1 cellular context compared by ENCODE assay signal in the genomic region with DNA sequence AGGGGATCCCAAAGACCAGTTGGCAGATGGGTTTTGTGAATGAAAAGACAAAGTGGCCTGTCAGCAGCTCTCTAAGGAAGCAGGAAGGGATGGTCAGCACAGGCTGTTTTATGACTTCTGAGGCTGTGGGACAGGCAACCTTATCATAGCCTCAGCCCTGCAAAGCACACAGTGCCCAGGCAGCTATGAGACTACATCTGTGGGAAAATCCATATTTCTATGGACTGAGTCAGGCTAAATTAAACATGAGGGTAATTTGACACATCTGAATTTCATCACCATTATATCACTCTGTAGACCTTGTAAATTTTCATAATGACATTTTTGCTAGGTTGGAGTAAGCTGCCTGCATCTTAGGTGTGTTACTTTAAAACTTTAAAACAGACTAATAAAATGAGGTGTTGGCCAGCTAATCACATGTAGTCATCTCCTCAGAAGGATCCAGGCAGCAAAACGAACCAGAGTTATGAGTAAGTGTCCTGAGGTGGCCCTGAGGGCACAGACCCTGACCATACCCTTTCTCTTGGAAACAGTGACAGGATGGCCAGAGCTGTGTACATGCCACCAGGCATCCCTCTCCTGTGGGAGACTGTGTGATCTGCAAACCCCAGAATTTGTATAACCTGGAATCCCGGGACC.
TF ChIP-seq lines count a peak whose summit lies in the region.

No MANE protein-coding gene starts in this region.

TF ChIP-seq in IMR-90, 13 proteins besides CTCF, POLR2A, EP300 and RAD21:
- TF ChIP-seq SMC3 (IDR thresholded peaks at IDR 0.05; ENCODE audit: low read depth, low read length): no peak
- TF ChIP-seq MAFK (IDR thresholded peaks at IDR 0.05; ENCODE audit: low read depth, low read length): no peak
- TF ChIP-seq, protein P1, sequence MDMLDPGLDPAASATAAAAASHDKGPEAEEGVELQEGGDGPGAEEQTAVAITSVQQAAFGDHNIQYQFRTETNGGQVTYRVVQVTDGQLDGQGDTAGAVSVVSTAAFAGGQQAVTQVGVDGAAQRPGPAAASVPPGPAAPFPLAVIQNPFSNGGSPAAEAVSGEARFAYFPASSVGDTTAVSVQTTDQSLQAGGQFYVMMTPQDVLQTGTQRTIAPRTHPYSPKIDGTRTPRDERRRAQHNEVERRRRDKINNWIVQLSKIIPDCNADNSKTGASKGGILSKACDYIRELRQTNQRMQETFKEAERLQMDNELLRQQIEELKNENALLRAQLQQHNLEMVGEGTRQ (IDR thresholded peaks at IDR 0.05; ENCODE audit: low read depth, low read length): no peak
- no peak for TF ChIP-seq FOS (IDR thresholded peaks at IDR 0.05; ENCODE audit: low read depth, low read length)
- TF ChIP-seq MAZ (IDR thresholded peaks at IDR 0.05; ENCODE audit: borderline replicate concordance, low read depth, low read length): no peak
- TF ChIP-seq RCOR1 (IDR thresholded peaks at IDR 0.05; ENCODE audit: insufficient replicate concordance, low read length): no peak
- TF ChIP-seq CEBPB (IDR thresholded peaks at IDR 0.05; ENCODE audit: low read depth, low read length): no peak
- no peak for TF ChIP-seq RFX5 (IDR thresholded peaks at IDR 0.05; ENCODE audit: low read depth, low read length)
- TF ChIP-seq MXI1 (IDR thresholded peaks at IDR 0.05; ENCODE audit: borderline replicate concordance, low read depth, low read length): no peak
- no peak for TF ChIP-seq NFE2L2 (IDR thresholded peaks at IDR 0.05; ENCODE audit: low read depth, low read length)
- no peak for TF ChIP-seq CHD1 (IDR thresholded peaks at IDR 0.05; ENCODE audit: low read depth, low read length)
- no peak for TF ChIP-seq BHLHE40 (IDR thresholded peaks at IDR 0.05; ENCODE audit: low read depth, low read length)
- TF ChIP-seq, protein P2, sequence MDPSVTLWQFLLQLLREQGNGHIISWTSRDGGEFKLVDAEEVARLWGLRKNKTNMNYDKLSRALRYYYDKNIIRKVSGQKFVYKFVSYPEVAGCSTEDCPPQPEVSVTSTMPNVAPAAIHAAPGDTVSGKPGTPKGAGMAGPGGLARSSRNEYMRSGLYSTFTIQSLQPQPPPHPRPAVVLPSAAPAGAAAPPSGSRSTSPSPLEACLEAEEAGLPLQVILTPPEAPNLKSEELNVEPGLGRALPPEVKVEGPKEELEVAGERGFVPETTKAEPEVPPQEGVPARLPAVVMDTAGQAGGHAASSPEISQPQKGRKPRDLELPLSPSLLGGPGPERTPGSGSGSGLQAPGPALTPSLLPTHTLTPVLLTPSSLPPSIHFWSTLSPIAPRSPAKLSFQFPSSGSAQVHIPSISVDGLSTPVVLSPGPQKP (IDR thresholded peaks at IDR 0.05; ENCODE audit: borderline replicate concordance, low read depth, low read length): no peak
